Comparison of ENCODE assay signal across 5 cellular contexts in genomic region chr7:45814216-45815118, GRCh38. TPM values are rescaled to one million over a fixed set of nuclear protein-coding genes. Genes with fewer than 3 reads are reported as not detected.
"Had no signal": no experiment of that assay in that cellular context is flagged by ENCODE, and none has a peak within 500 bp of the region (broad histone marks: within the 10 kb centered on the region; RNA-seq: fewer than 3 reads in every experiment).

No MANE protein-coding gene starts in this region.

RNA-seq across cellular contexts. Expression of gene CCDC201, which starts 58.4 kb away (rescaled TPM):
- total RNA-seq: K562, M059J, Peyer's patch, SJCRH30, SK-MEL-5 had no signal
- polyA plus RNA-seq: K562 had no signal
